12 cellular contexts compared by ENCODE assay signal in the genomic region with DNA sequence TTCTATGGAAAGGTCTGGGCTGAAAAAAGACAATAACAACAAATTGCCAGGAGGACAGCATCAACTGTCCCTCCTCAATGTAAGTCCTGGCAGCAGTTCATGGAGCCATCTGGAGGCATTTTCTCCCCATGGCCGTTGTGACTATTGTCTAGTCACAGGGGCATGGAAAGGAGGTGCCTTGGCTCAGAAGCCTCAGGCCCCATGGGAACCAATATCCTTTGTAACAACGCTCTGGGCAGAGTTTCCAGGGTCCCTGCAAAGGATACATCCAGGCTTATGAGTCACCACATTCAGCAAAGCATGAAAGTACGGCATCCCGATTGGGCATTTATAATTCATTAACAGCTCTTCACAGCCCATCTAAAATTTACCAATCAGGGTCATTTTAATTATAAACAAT.
DNase-seq lines count a peak whose midpoint lies in the region; ATAC-seq lines count a peak whose summit lies in the region.
"Had no signal": no experiment of that assay in that cellular context is flagged by ENCODE, and none has a peak within 500 bp of the region (broad histone marks: within the 10 kb centered on the region; RNA-seq: fewer than 3 reads in every experiment).

No MANE protein-coding gene starts in this region.

- intact Hi-C loops in left cardiac atrium (cut with DNase I), result no loop called here

- no peak overlapping the region for H3K4me3 ChIP-seq in skeletal muscle cell (ENCODE audit: low read depth, low read length)
- H3K4me3 ChIP-seq: ascending aorta, GM12878 had no signal

- ATAC-seq in left cardiac atrium, result peak in 1 of 2 donors; percentile 73
- ATAC-seq in GM19467 (IDR thresholded peaks at IDR 0.05; ENCODE audit: unreplicated experiment), result no peak
- ATAC-seq: GM12878; stimulated activated naive CD8-positive, alpha-beta T cell treated with anti-CD3 and anti-CD28 coated beads, Interleukin-15, amount 100 ng/mL, for 72 hours had no signal

- DNase-seq in GM04503 (ENCODE audit: low read depth) (peak; percentile 21), amygdala (lab: John Stamatoyannopoulos, UW) (peak in 34 of 56 donors; percentile 3 to 61 (median 21)), left cardiac atrium (peak; percentile 23), skeletal muscle cell (ENCODE audit: low read depth) (peak; percentile 8), NCI-H2107 treated with DMSO at 0.1 percent for 48 hours (lab: John Stamatoyannopoulos, UW; ENCODE audit: unreplicated experiment) (no peak), AML-193 (lab: John Stamatoyannopoulos, UW) (no peak)
- DNase-seq: NCI-H1417 treated with DMSO at 0.1 percent for 48 hours; stimulated activated CD4-positive, alpha-beta T cell treated with anti-CD3 and anti-CD28 coated beads, Interleukin-12 subunit alpha, Interleukin-12 subunit beta, amount 100 ng/mL, for 4 hours; stimulated activated naive CD8-positive, alpha-beta T cell treated with anti-CD3 and anti-CD28 coated beads, Interleukin-15, amount 100 ng/mL, for 72 hours had no signal

Comparison
In these comparisons a context has a peak if more than half of its experiments do, and no peak if none do; other contexts are left out.
1. DNase-seq: peak in GM04503 (single experiment), amygdala (34 of 56), left cardiac atrium (single experiment) and skeletal muscle cell (single experiment); none in NCI-H2107 treated with DMSO at 0.1 percent for 48 hours (single experiment) and AML-193 (0 of 2).